Comparison of ENCODE assay signal across 25 cellular contexts in the genomic region with DNA sequence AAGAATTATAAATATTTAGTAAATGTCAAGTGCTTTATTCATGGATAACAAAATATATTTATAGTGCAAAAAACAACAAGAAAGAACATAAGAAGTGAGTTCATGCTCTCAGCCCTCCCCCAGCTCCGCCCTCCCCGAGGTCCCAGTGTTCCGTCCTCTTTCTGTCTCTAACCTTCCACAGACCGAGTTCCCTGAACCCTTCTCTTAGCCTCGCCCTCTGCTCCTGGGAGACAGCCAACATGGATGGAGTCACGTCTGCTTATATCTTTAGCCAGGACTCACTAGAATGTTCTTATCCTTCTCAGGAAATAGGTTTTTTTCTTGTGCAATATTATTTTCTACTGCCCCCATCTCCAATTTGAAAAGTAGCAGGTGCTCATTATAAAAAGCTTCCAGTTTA. TPM values are rescaled to one million over a fixed set of nuclear protein-coding genes. Genes with fewer than 3 reads are reported as not detected.
DNase-seq lines count a peak whose midpoint lies in the region; ATAC-seq and TF ChIP-seq lines count a peak whose summit lies in the region.
"Had no signal": no experiment of that assay in that cellular context is flagged by ENCODE, and none has a peak within 500 bp of the region (broad histone marks: within the 10 kb centered on the region; RNA-seq: fewer than 3 reads in every experiment).

No MANE protein-coding gene starts in this region.

- POLR2A ChIA-PET in RWPE1 (lab: Yijun Ruan, JAX; ENCODE audit: low non-redundant PET) = no interaction called here

- no peaks in the 10 kb centered on the region for H3K36me3 ChIP-seq in left ventricle myocardium inferior
- H3K36me3 ChIP-seq: gastrocnemius medialis had no signal

- no peaks in the 10 kb centered on the region for H3K36me3 Mint-ChIP-seq in nephron progenitor cell (ENCODE audit: low read depth)
- H3K36me3 Mint-ChIP-seq: CD8-positive, alpha-beta T cell had no signal

- CTCF ChIA-PET in RWPE1 (lab: Yijun Ruan, JAX) = no interaction called here

- H3K9me3 Mint-ChIP-seq in nephron progenitor cell = no peaks in the 10 kb centered on the region
- H3K9me3 Mint-ChIP-seq: activated T-helper 17 cell treated with anti-CD3 and anti-CD28 coated beads, Interleukin-2, amount 50 U/mL, for 72 hours; CD8-positive, alpha-beta T cell; memory B cell had no signal

- DNase-seq in Right ventricle myocardium inferior (ENCODE audit: missing footprints) = no peak
- no peak for DNase-seq in cardiac septum (ENCODE audit: low spot score)
- DNase-seq in left ventricle myocardium inferior = peak; percentile 73
- no peak for DNase-seq in nephron progenitor cell
- DNase-seq in activated CD4-positive, CD25-positive, alpha-beta regulatory T cell (lab: John Stamatoyannopoulos, UW) = no peak
- no peak for DNase-seq in RWPE1 (ENCODE audit: low spot score)
- DNase-seq in T-helper 9 cell = no peak
- DNase-seq: activated CD4-positive, alpha-beta T cell treated with anti-CD3 and anti-CD28 coated beads, Interleukin-2, amount 50 U/mL, for 48 hours; activated CD8-positive, alpha-beta memory T cell treated with anti-CD3 and anti-CD28 coated beads, Interleukin-2, amount 50 U/mL, for 4 hours; CD8-positive, alpha-beta T cell; DMS53; effector memory CD4-positive, alpha-beta T cell; hypothalamus; IMR-90; NCI-H1105 treated with DMSO at 0.1 percent for 48 hours; NCI-H2081 treated with DMSO at 0.1 percent for 48 hours; NCI-H345; SHP77; trophoblast cell had no signal

- no peak overlapping the region for H3K4me3 Mint-ChIP-seq in nephron progenitor cell
- H3K4me3 Mint-ChIP-seq: activated naive CD8-positive, alpha-beta T cell; activated T-helper 17 cell treated with anti-CD3 and anti-CD28 coated beads, Interleukin-2, amount 50 U/mL, for 72 hours; CD8-positive, alpha-beta T cell; memory B cell had no signal

- no peaks in the 10 kb centered on the region for H3K9me3 ChIP-seq in left ventricle myocardium inferior (replicated peaks)
- H3K9me3 ChIP-seq: gastrocnemius medialis had no signal

- no peaks in the 10 kb centered on the region for H3K4me1 Mint-ChIP-seq in nephron progenitor cell
- H3K4me1 Mint-ChIP-seq: activated T-helper 17 cell treated with anti-CD3 and anti-CD28 coated beads, Interleukin-2, amount 50 U/mL, for 72 hours; memory B cell had no signal

- no peak overlapping the region for H3K4me3 ChIP-seq in left ventricle myocardium inferior
- H3K4me3 ChIP-seq: gastrocnemius medialis had no signal

- peak overlapping the region; percentile 55 for H3K27ac Mint-ChIP-seq in nephron progenitor cell
- H3K27ac Mint-ChIP-seq: activated naive CD8-positive, alpha-beta T cell; activated T-helper 17 cell treated with anti-CD3 and anti-CD28 coated beads, Interleukin-2, amount 50 U/mL, for 72 hours; CD8-positive, alpha-beta T cell; memory B cell had no signal

- intact Hi-C loops in Right ventricle myocardium inferior (cut with DNase I) (no loop called here), cardiac septum (cut with DNase I) (no loop called here), left ventricle myocardium inferior (cut with micrococcal nuclease) (no loop called here)

- ATAC-seq in Right ventricle myocardium inferior = peak; percentile 78
- no peak for ATAC-seq in GM21360 (IDR thresholded peaks at IDR 0.05; ENCODE audit: unreplicated experiment)
- ATAC-seq: activated T-helper 17 cell treated with anti-CD3 and anti-CD28 coated beads, Interleukin-2, amount 50 U/mL, for 72 hours; CD8-positive, alpha-beta T cell; gastrocnemius medialis had no signal

- peak overlapping the region; percentile 17 for H3K27ac ChIP-seq in left ventricle myocardium inferior (replicated peaks)
- H3K27ac ChIP-seq in RWPE1 = no peak overlapping the region
- H3K27ac ChIP-seq: gastrocnemius medialis had no signal

- no peaks in the 10 kb centered on the region for H3K27me3 ChIP-seq in left ventricle myocardium inferior (ENCODE audit: low read depth)
- H3K27me3 ChIP-seq: gastrocnemius medialis had no signal

- H3K4me1 ChIP-seq in left ventricle myocardium inferior = peaks cover 27% of the 10 kb centered on the region
- H3K4me1 ChIP-seq: gastrocnemius medialis had no signal

- H3K27me3 Mint-ChIP-seq in nephron progenitor cell (ENCODE audit: low read depth, poor library complexity) = peaks cover 14% of the 10 kb centered on the region

- no peak for TF ChIP-seq CTCF in left ventricle myocardium inferior (IDR thresholded peaks at IDR 0.05; ENCODE audit: borderline replicate concordance)
- TF ChIP-seq CTCF in nephron progenitor cell (IDR thresholded peaks at IDR 0.05) = no peak
- no peak for TF ChIP-seq CTCF in RWPE1 (conservative IDR thresholded peaks at IDR 0.05; ENCODE audit: low read depth)

RNA-seq across cellular contexts. Expression of a gene that starts 40.1 kb away (rescaled TPM):
- total RNA-seq in Right ventricle myocardium inferior (not detected), cardiac septum (not detected), left ventricle myocardium inferior (not detected)
- total RNA-seq: activated T-helper 17 cell treated with anti-CD3 and anti-CD28 coated beads, Interleukin-2, amount 50 U/mL, for 72 hours; CD8-positive, alpha-beta T cell; gastrocnemius medialis; IMR-90; osteoblast had no signal
